ENCODE assay signal across 33 cellular contexts in the genomic region with DNA sequence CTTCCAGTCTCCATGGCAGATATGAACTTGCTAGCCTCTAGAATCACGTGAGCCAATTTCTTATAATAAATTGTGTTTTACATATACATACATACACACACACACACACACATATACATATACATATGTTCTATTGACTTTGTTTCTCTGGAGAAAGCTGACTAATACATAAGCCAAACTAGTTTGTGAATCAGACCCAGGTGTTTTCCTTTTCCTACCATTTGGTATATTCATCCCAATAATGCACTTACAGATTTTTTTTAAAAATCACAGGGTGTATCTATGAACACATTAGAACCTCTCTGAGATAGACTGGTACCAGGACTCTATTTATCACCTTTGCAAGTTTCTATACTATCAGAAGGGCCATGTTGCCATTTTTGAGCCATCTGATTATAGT.
"Had no signal": no experiment of that assay in that cellular context is flagged by ENCODE, and none has a peak within 500 bp of the region (broad histone marks: within the 10 kb centered on the region; RNA-seq: fewer than 3 reads in every experiment).

No MANE protein-coding gene starts in this region.

- H3K27me3 ChIP-seq: adrenal gland, ascending aorta, body of pancreas, brain microvascular endothelial cell, breast epithelium, cardiac muscle cell had no signal

- H3K4me3 ChIP-seq: adrenal gland, ascending aorta, body of pancreas, breast epithelium, cardiac muscle cell had no signal

- H3K9me3 ChIP-seq: adrenal gland, ascending aorta, body of pancreas, breast epithelium had no signal

- DNase-seq: activated effector memory CD4-positive, alpha-beta T cell treated with anti-CD3 and anti-CD28 coated beads, Interleukin-2, amount 50 U/mL, for 16 hours; activated effector memory CD4-positive, alpha-beta T cell treated with Interleukin-2 at 50 U/mL for 16 hours; activated gamma-delta T cell; activated gamma-delta T cell treated with Interleukin-2 at 50 U/mL for 16 hours; activated naive CD4-positive, alpha-beta T cell; activated naive CD4-positive, alpha-beta T cell treated with anti-CD3 and anti-CD28 coated beads for 36 hours; activated naive CD4-positive, alpha-beta T cell treated with anti-CD3 and anti-CD28 coated beads, Interleukin-2, amount 10 ng/mL, durations not matched to agents 7 days and 5 days; activated naive CD4-positive, alpha-beta T cell treated with anti-CD3 and anti-CD28 coated beads, Interleukin-2, amount 50 U/mL, for 16 hours; activated naive CD4-positive, alpha-beta T cell treated with Interleukin-2 at 50 U/mL for 16 hours; activated naive CD8-positive, alpha-beta T cell treated with anti-CD3 and anti-CD28 coated beads for 36 hours; activated naive CD8-positive, alpha-beta T cell treated with anti-CD3 and anti-CD28 coated beads, Interleukin-2, amount 10 ng/mL, durations not matched to agents 7 days and 5 days; activated naive CD8-positive, alpha-beta T cell treated with anti-CD3 and anti-CD28 coated beads, Interleukin-2, amount 50 U/mL, for 24 hours; activated T-cell treated with anti-CD3 and anti-CD28 coated beads, Interleukin-2, amount 50 U/mL, for 1 hour; activated T-cell treated with anti-CD3 and anti-CD28 coated beads, Interleukin-2, amount 50 U/mL, for 24 hours; activated T-cell treated with anti-CD3 and anti-CD28 coated beads, Interleukin-2, amount 50 U/mL, for 4 hours; activated T-cell treated with anti-CD3 and anti-CD28 coated beads, Interleukin-2, amount 50 U/mL, for 48 hours; activated T-cell treated with anti-CD3 and anti-CD28 coated beads, Interleukin-2, amount 50 U/mL, for 72 hours; adrenal gland; amniotic stem cell; amygdala; anterior cingulate cortex; aorta; body of pancreas; brain microvascular endothelial cell; caudate nucleus; central memory CD4-positive, alpha-beta T cell; cerebellar nuclear complex had no signal

- H3K36me3 ChIP-seq: adrenal gland, ascending aorta, brain microvascular endothelial cell, breast epithelium, cardiac muscle cell had no signal

- FAIRE-seq: astrocyte had no signal

- H3K27ac ChIP-seq: adrenal gland, ascending aorta, body of pancreas, brain microvascular endothelial cell, breast epithelium, cardiac muscle cell had no signal

- H3K4me1 ChIP-seq: adrenal gland, ascending aorta, body of pancreas, breast epithelium had no signal

- ATAC-seq: activated naive CD4-positive, alpha-beta T cell treated with anti-CD3 and anti-CD28 coated beads, Interleukin-2, amount 50 U/mL, for 72 hours; activated naive CD8-positive, alpha-beta T cell treated with anti-CD3 and anti-CD28 coated beads, Interleukin-2, amount 50 U/mL, for 24 hours; activated T-cell treated with anti-CD3 and anti-CD28 coated beads, Interleukin-2, amount 50 U/mL, for 4 hours; activated T-cell treated with anti-CD3 and anti-CD28 coated beads, Interleukin-2, amount 50 U/mL, for 72 hours; activated T-helper 17 cell treated with anti-CD3 and anti-CD28 coated beads, Interleukin-2, amount 50 U/mL, for 72 hours; body of pancreas had no signal
